Comparison of ENCODE assay signal across 23 cellular contexts in genomic region chr9:132760057-132760456, GRCh38.
A peak's percentile ranks its signal among the peaks of the same experiment; 100 is the strongest.
DNase-seq lines count a peak whose midpoint lies in the region; ATAC-seq, FAIRE-seq and TF ChIP-seq lines count a peak whose summit lies in the region.
"Had no signal": no experiment of that assay in that cellular context is flagged by ENCODE, and none has a peak within 500 bp of the region (broad histone marks: within the 10 kb centered on the region; RNA-seq: fewer than 3 reads in every experiment).

No MANE protein-coding gene starts in this region.

- H3K4me3 Mint-ChIP-seq in WTC11, result no peak overlapping the region
- no peak overlapping the region for H3K4me3 Mint-ChIP-seq in chondrocyte (ENCODE audit: unreplicated experiment)
- H3K4me3 Mint-ChIP-seq in type B pancreatic cell, result no peak overlapping the region
- H3K4me3 Mint-ChIP-seq: B cell; CD4-positive, alpha-beta T cell; CD8-positive, alpha-beta T cell had no signal

- 47% methylated on average over 1 of the region's 1 CpG for WGBS in HepG2 (ENCODE audit: low lambda C conversion rate)
- 82% methylated on average over 1 of the region's 1 CpG for WGBS in right lobe of liver (ENCODE audit: insufficient coverage, low coverage, low lambda C conversion rate, missing lambda C conversion rate)

- intact Hi-C loops in HepG2 (cut with micrococcal nuclease; ENCODE audit: unreplicated experiment), result no loop called here
- intact Hi-C loops in right lobe of liver (cut with DNase I), result no loop called here
- intact Hi-C loops in dorsolateral prefrontal cortex (cut with DNase I), result no loop called here

- H3K36me3 Mint-ChIP-seq in WTC11, result no peaks in the 10 kb centered on the region
- H3K36me3 Mint-ChIP-seq in chondrocyte (ENCODE audit: low read depth), result peaks cover 1% of the 10 kb centered on the region
- H3K36me3 Mint-ChIP-seq in type B pancreatic cell, result no peaks in the 10 kb centered on the region
- H3K36me3 Mint-ChIP-seq: CD8-positive, alpha-beta T cell had no signal

- H3K4me1 Mint-ChIP-seq in WTC11 (peaks cover 23% of the 10 kb centered on the region), chondrocyte (ENCODE audit: low read depth) (no peaks in the 10 kb centered on the region), type B pancreatic cell (ENCODE audit: unreplicated experiment) (peaks cover 5% of the 10 kb centered on the region)
- H3K4me1 Mint-ChIP-seq: B cell had no signal

- H3K4me3 ChIP-seq in HepG2 (replicated peaks in 1 of 3; ENCODE audit: insufficient read depth in 1 of 3, low read depth in 2 of 3, low read length in 3 of 3) (no peak overlapping the region), right lobe of liver (no peak overlapping the region), dorsolateral prefrontal cortex (no peak overlapping the region)
- H3K4me3 ChIP-seq: A549; BLaER1 treated with 17β-estradiol and CSF1 and Interleukin-3, amounts not matched to agents 10 nM and 100 nM had no signal

- no peaks in the 10 kb centered on the region for H3K79me2 ChIP-seq in HepG2 (ENCODE audit: insufficient read depth, low read length)

- H4K20me1 ChIP-seq in HepG2 (ENCODE audit: insufficient read depth, low read length), result no peaks in the 10 kb centered on the region
- H4K20me1 ChIP-seq: BLaER1 treated with 17β-estradiol and CSF1 and Interleukin-3, amounts not matched to agents 10 nM and 100 nM had no signal

- TF ChIP-seq EP300 in HepG2 (IDR thresholded peaks at IDR 0.05; ENCODE audit: low read depth in 2 of 2, low read length in 2 of 2) (no peak), HepG2 (CRISPR knock-in tag; IDR thresholded peaks at IDR 0.05; ENCODE audit: borderline replicate concordance) (no peak)

- no peak overlapping the region for H2AFZ ChIP-seq in HepG2 (ENCODE audit: low read length)

- no peak overlapping the region for H3K9ac ChIP-seq in HepG2 (ENCODE audit: insufficient read depth, low read depth, low read length)
- H3K9ac ChIP-seq: BLaER1 treated with 17β-estradiol and CSF1 and Interleukin-3, amounts not matched to agents 10 nM and 100 nM had no signal

- H3K27me3 Mint-ChIP-seq in WTC11 (ENCODE audit: low read depth) (no peaks in the 10 kb centered on the region; the same call in none of the 2 replicates), chondrocyte (ENCODE audit: low read depth) (peaks cover 42% of the 10 kb centered on the region), type B pancreatic cell (peaks cover 12% of the 10 kb centered on the region)

- H3K36me3 ChIP-seq in HepG2 (replicated peaks in 1 of 2; ENCODE audit: control insufficient read depth in 1 of 2, insufficient read depth in 2 of 2, low read length in 2 of 2) (no peaks in the 10 kb centered on the region), right lobe of liver (no peaks in the 10 kb centered on the region)
- H3K36me3 ChIP-seq: BLaER1 treated with 17β-estradiol and CSF1 and Interleukin-3, amounts not matched to agents 10 nM and 100 nM had no signal

- no peak for TF ChIP-seq POLR2A in HepG2 (IDR thresholded peaks at IDR 0.05; ENCODE audit: insufficient read depth in 1 of 2, low read depth in 2 of 2, low read length in 2 of 2)
- TF ChIP-seq POLR2A in right lobe of liver (IDR thresholded peaks at IDR 0.05), result no peak

- no peak overlapping the region for H3K27ac Mint-ChIP-seq in WTC11
- H3K27ac Mint-ChIP-seq in chondrocyte (ENCODE audit: unreplicated experiment), result no peak overlapping the region
- no peak overlapping the region for H3K27ac Mint-ChIP-seq in type B pancreatic cell
- H3K27ac Mint-ChIP-seq: B cell; CD4-positive, alpha-beta T cell; CD8-positive, alpha-beta T cell had no signal

- CTCF ChIA-PET in HepG2 (lab: Yijun Ruan, JAX; ENCODE audit: low intra/inter-chr PET ratio, low total read pairs) (no interaction called here), WTC11 (lab: Charles Lee) (no interaction called here)

- BruUV-seq in HepG2 (replicated peaks; lab: Mats Ljungman, UMichigan), result no TSS peak

- H3K27ac ChIP-seq in HepG2 (ENCODE audit: extremely low read length, insufficient read depth, low read length), result no peak overlapping the region
- no peak overlapping the region for H3K27ac ChIP-seq in right lobe of liver
- no peak overlapping the region for H3K27ac ChIP-seq in dorsolateral prefrontal cortex
- H3K27ac ChIP-seq: 22Rv1; A549; BLaER1 treated with 17β-estradiol and CSF1 and Interleukin-3, amounts not matched to agents 10 nM and 100 nM; C4-2B had no signal

- in situ Hi-C loops in HepG2 (cut with HindIII; ENCODE audit: extremely low pct_ligation_motif_present, low pct_unique_long_range_greater_than_20kb), result no loop called here

- H3K27me3 ChIP-seq in HepG2 (ENCODE audit: control insufficient read depth in 1 of 2, insufficient read depth in 2 of 2, low read length in 2 of 2) (peaks cover 1 to 23% of the 10 kb centered on the region in 2 experiments; a peak in 3 of 5 replicates), right lobe of liver (no peaks in the 10 kb centered on the region), dorsolateral prefrontal cortex (no peaks in the 10 kb centered on the region)
- H3K27me3 ChIP-seq: BLaER1 treated with 17β-estradiol and CSF1 and Interleukin-3, amounts not matched to agents 10 nM and 100 nM had no signal

- H3K4me2 ChIP-seq in HepG2 (ENCODE audit: low read depth, low read length), result no peak overlapping the region
- H3K4me2 ChIP-seq: A549; BLaER1 treated with 17β-estradiol and CSF1 and Interleukin-3, amounts not matched to agents 10 nM and 100 nM had no signal

- DNase-seq in HepG2 (ENCODE audit: low spot score), result no peak
- DNase-seq in right lobe of liver, result no peak
- DNase-seq in WTC11 (ENCODE audit: low spot score), result no peak
- DNase-seq in chondrocyte (ENCODE audit: low spot score), result peak; percentile 6
- DNase-seq in GOT3 (lab: John Stamatoyannopoulos, UW), result no peak
- DNase-seq in type B pancreatic cell (ENCODE audit: extremely low spot score, unreplicated experiment), result no peak
- no peak for DNase-seq in dorsolateral prefrontal cortex
- DNase-seq: AML-193; Caco-2; Calu3; CD4-positive, alpha-beta T cell; CD8-positive, alpha-beta T cell; DMS79 treated with DMSO at 0.1 percent for 48 hours; GF-D8 had no signal

- H3K4me1 ChIP-seq in HepG2 (ENCODE audit: insufficient read depth, low read length) (no peaks in the 10 kb centered on the region), right lobe of liver (no peaks in the 10 kb centered on the region)
- H3K4me1 ChIP-seq: A549, Caco-2 had no signal

- FAIRE-seq in HepG2 (lab: Jason Lieb, UNC), result no peak
- FAIRE-seq: A549, D721Med, GM12892, GM18507, GM19239 had no signal

- no peak for TF ChIP-seq CTCF in HepG2 (CRISPR knock-in tag; IDR thresholded peaks at IDR 0.05)
- TF ChIP-seq CTCF in right lobe of liver (IDR thresholded peaks at IDR 0.05), result no peak
- no peak for TF ChIP-seq CTCF in WTC11 (IDR thresholded peaks at IDR 0.05)
- TF ChIP-seq CTCF in chondrocyte (IDR thresholded peaks at IDR 0.05), result no peak
- TF ChIP-seq CTCF in type B pancreatic cell (conservative IDR thresholded peaks at IDR 0.05), result no peak
- no peak for TF ChIP-seq CTCF in dorsolateral prefrontal cortex (IDR thresholded peaks at IDR 0.05 in 54 of 56, conservative IDR thresholded peaks at IDR 0.05 in 2 of 56; ENCODE audit: low read depth in 1 of 56, partially characterized antibody in 56 of 56)

- H3K9me3 Mint-ChIP-seq in WTC11 (peaks cover 7% of the 10 kb centered on the region; the same call in 1 of the 2 replicates), chondrocyte (ENCODE audit: low read depth) (peaks cover 2% of the 10 kb centered on the region), type B pancreatic cell (no peaks in the 10 kb centered on the region)
- H3K9me3 Mint-ChIP-seq: CD4-positive, alpha-beta T cell; CD8-positive, alpha-beta T cell had no signal

- H3K9me3 ChIP-seq in HepG2 (ENCODE audit: low read length), result no peaks in the 10 kb centered on the region
- no peaks in the 10 kb centered on the region for H3K9me3 ChIP-seq in right lobe of liver
- H3K9me3 ChIP-seq: A549, Caco-2 had no signal

- POLR2A ChIA-PET in HepG2 (lab: Yijun Ruan, JAX), result no interaction called here
- POLR2A ChIA-PET in WTC11 (lab: Charles Lee), result no interaction called here

- no peak for TF ChIP-seq RAD21 in HepG2 (CRISPR knock-in tag; IDR thresholded peaks at IDR 0.05)

- no peak for ATAC-seq in HepG2
- ATAC-seq in right lobe of liver, result no peak
- no peak for ATAC-seq in WTC11
- ATAC-seq: A549; CD8-positive, alpha-beta T cell had no signal

TF ChIP-seq in HepG2, 621 proteins besides CTCF, POLR2A, EP300 and RAD21:
- TF ChIP-seq ZNF550 (CRISPR knock-in tag; IDR thresholded peaks at IDR 0.05; ENCODE audit: borderline replicate concordance), result no peak
- TF ChIP-seq ZNF446 (CRISPR knock-in tag; IDR thresholded peaks at IDR 0.05), result no peak
- TF ChIP-seq ZNF660 (CRISPR knock-in tag; IDR thresholded peaks at IDR 0.05; ENCODE audit: borderline replicate concordance, low read depth), result no peak
- TF ChIP-seq HNRNPH1 (optimal IDR thresholded peaks at IDR 0.05; ENCODE audit: low read depth, low read length), result no peak
- peak; percentile 48; the same call in 1 of the 2 replicates for TF ChIP-seq ZNF121 (CRISPR knock-in tag; IDR thresholded peaks at IDR 0.05)

TF ChIP-seq in WTC11, 78 proteins besides CTCF, POLR2A, EP300 and RAD21:
- TF ChIP-seq ZNF396 (CRISPR knock-in tag; IDR thresholded peaks at IDR 0.05; ENCODE audit: borderline replicate concordance), result no peak
- no peak for TF ChIP-seq HMGA2 (CRISPR knock-in tag; IDR thresholded peaks at IDR 0.05)
- 0 out of 2 replicates have a peak, but pooled peaks have one; percentile 45 for TF ChIP-seq ZNF121 (CRISPR knock-in tag; IDR thresholded peaks at IDR 0.05)

Comparison
In these comparisons a context has a peak if more than half of its experiments do, and no peak if none do; other contexts are left out.
1. Of the 50 proteins assayed by ChIP-seq in both HepG2 and WTC11: peak only in HepG2: none; only in WTC11: none; in both: ZNF121; in neither: 49.